ENCODE assay signal across 1 cellular context in genomic region chr6:3053231-3053508, GRCh38.
TF ChIP-seq lines count a peak whose summit lies in the region.

No MANE protein-coding gene starts in this region.

TF ChIP-seq in HepG2, 621 proteins besides CTCF, POLR2A, EP300 and RAD21 (continued from another document and continues in another):
- TF ChIP-seq GRHL1 (CRISPR knock-in tag; conservative IDR thresholded peaks at IDR 0.05) (no peak), NPAS2 (CRISPR knock-in tag; IDR thresholded peaks at IDR 0.05; ENCODE audit: borderline replicate concordance) (no peak), DMTF1 (CRISPR knock-in tag; IDR thresholded peaks at IDR 0.05) (no peak), NFATC3 (CRISPR knock-in tag; IDR thresholded peaks at IDR 0.05) (no peak), CENPT (CRISPR knock-in tag; IDR thresholded peaks at IDR 0.05; ENCODE audit: low read depth) (no peak), ZNF761 (CRISPR knock-in tag; conservative IDR thresholded peaks at IDR 0.05) (no peak), ZNF83 (CRISPR knock-in tag; IDR thresholded peaks at IDR 0.05; ENCODE audit: borderline replicate concordance) (no peak), ZFP36L2 (CRISPR knock-in tag; IDR thresholded peaks at IDR 0.05) (no peak), ZNF703 (CRISPR knock-in tag; IDR thresholded peaks at IDR 0.05; ENCODE audit: borderline replicate concordance) (no peak), GATA4 (IDR thresholded peaks at IDR 0.05; ENCODE audit: borderline replicate concordance, low read depth) (no peak; the same call in 1 of the 2 replicates), FOXK1 (CRISPR knock-in tag; IDR thresholded peaks at IDR 0.05; ENCODE audit: borderline replicate concordance, low read depth) (no peak), ZNF513 (CRISPR knock-in tag; conservative IDR thresholded peaks at IDR 0.05) (no peak), SOX6 (IDR thresholded peaks at IDR 0.05) (no peak), SOX6 (CRISPR knock-in tag; IDR thresholded peaks at IDR 0.05) (no peak), NR2C2 (CRISPR knock-in tag; IDR thresholded peaks at IDR 0.05; ENCODE audit: borderline replicate concordance) (0 out of 2 replicates have a peak, but pooled peaks have one; percentile 58), NAIF1 (CRISPR knock-in tag; IDR thresholded peaks at IDR 0.05; ENCODE audit: borderline replicate concordance) (no peak), HOXA3 (CRISPR knock-in tag; IDR thresholded peaks at IDR 0.05) (no peak), KLF11 (CRISPR knock-in tag; IDR thresholded peaks at IDR 0.05) (no peak), ZNF839 (CRISPR knock-in tag; IDR thresholded peaks at IDR 0.05; ENCODE audit: borderline replicate concordance) (no peak), MAFF (IDR thresholded peaks at IDR 0.05; ENCODE audit: low read depth, low read length) (no peak), SMYD3 (CRISPR knock-in tag; IDR thresholded peaks at IDR 0.05) (no peak), FOXC1 (CRISPR knock-in tag; IDR thresholded peaks at IDR 0.05; ENCODE audit: borderline replicate concordance) (no peak; the same call in 1 of the 2 replicates), PBX2 (CRISPR knock-in tag; IDR thresholded peaks at IDR 0.05) (no peak), PHB2 (IDR thresholded peaks at IDR 0.05; ENCODE audit: partially characterized antibody) (no peak), ZSCAN30 (CRISPR knock-in tag; IDR thresholded peaks at IDR 0.05) (no peak), TCF7L2 (IDR thresholded peaks at IDR 0.05; ENCODE audit: low read depth, low read length) (no peak), ZNF263 (CRISPR knock-in tag; IDR thresholded peaks at IDR 0.05) (no peak), ZNF547 (CRISPR knock-in tag; IDR thresholded peaks at IDR 0.05) (no peak), ZNF580 (CRISPR knock-in tag; IDR thresholded peaks at IDR 0.05; ENCODE audit: borderline replicate concordance, low read depth) (no peak), MNT (IDR thresholded peaks at IDR 0.05) (no peak), ZNF138 (CRISPR knock-in tag; IDR thresholded peaks at IDR 0.05; ENCODE audit: low read depth) (no peak), RERE (CRISPR knock-in tag; IDR thresholded peaks at IDR 0.05; ENCODE audit: low read depth) (no peak), ZNF484 (CRISPR knock-in tag; IDR thresholded peaks at IDR 0.05; ENCODE audit: borderline replicate concordance, low read depth) (no peak), ZNF543 (CRISPR knock-in tag; IDR thresholded peaks at IDR 0.05) (no peak), BATF2 (CRISPR knock-in tag; IDR thresholded peaks at IDR 0.05) (no peak), ZNF446 (CRISPR knock-in tag; IDR thresholded peaks at IDR 0.05) (no peak), HOXA5 (CRISPR knock-in tag; IDR thresholded peaks at IDR 0.05) (0 out of 2 replicates have a peak, but pooled peaks have one; percentile 43), ZBTB25 (CRISPR knock-in tag; IDR thresholded peaks at IDR 0.05) (no peak), ZNF3 (CRISPR knock-in tag; IDR thresholded peaks at IDR 0.05) (no peak), AKAP8 (CRISPR knock-in tag; IDR thresholded peaks at IDR 0.05) (no peak), EZH2 (conservative IDR thresholded peaks at IDR 0.05; ENCODE audit: low read depth, low read length) (no peak), NCOA1 (CRISPR knock-in tag; IDR thresholded peaks at IDR 0.05) (no peak), ZNF282 (IDR thresholded peaks at IDR 0.05; ENCODE audit: partially characterized antibody) (no peak), BORCS8-MEF2B (CRISPR knock-in tag; IDR thresholded peaks at IDR 0.05) (no peak), KLF13 (CRISPR knock-in tag; IDR thresholded peaks at IDR 0.05) (no peak), ARNTL (CRISPR knock-in tag; IDR thresholded peaks at IDR 0.05) (0 out of 2 replicates have a peak, but pooled peaks have one; percentile 24), ZBTB37 (CRISPR knock-in tag; IDR thresholded peaks at IDR 0.05) (peak; percentile 75; the same call in 1 of the 2 replicates), ZFAT (CRISPR knock-in tag; conservative IDR thresholded peaks at IDR 0.05) (no peak), ZSCAN5A (CRISPR knock-in tag; IDR thresholded peaks at IDR 0.05; ENCODE audit: borderline replicate concordance) (no peak), TAF1 (CRISPR knock-in tag; IDR thresholded peaks at IDR 0.05) (no peak)
